In the genomic region with DNA sequence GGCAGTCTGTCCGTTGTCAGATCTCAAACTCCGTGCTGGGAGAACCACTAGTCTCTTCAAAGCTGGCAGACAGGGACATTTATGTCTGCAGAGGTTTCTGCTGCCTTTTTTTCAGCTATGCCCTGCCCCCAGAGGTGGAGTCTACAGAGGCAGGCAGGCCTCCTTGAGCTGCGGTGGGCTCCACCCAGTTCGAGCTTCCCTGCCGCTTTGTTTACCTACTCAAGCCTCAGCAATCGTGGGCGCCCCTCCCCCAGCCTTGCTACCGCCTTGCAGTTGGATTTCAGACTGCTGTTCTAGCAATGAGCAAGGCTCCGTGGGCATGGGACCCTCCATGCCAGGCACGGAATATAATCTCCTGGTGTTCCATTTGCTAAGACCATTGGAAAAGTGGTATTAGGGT, we compare ENCODE assay signal across 9 cellular contexts. TPM values are rescaled to one million over a fixed set of nuclear protein-coding genes. Genes with fewer than 3 reads are reported as not detected.
A peak's percentile ranks its signal among the peaks of the same experiment; 100 is the strongest.
DNase-seq lines count a peak whose midpoint lies in the region; ATAC-seq lines count a peak whose summit lies in the region.
"Not testable (repeated sequence)": the region's sequence is repeated elsewhere in the genome, so short reads cannot be mapped to it uniquely, and the experiment has no call there.
"Had no signal": no experiment of that assay in that cellular context is flagged by ENCODE, and none has a peak within 500 bp of the region (broad histone marks: within the 10 kb centered on the region; RNA-seq: fewer than 3 reads in every experiment).

No MANE protein-coding gene starts in this region.

- ATAC-seq in activated T-cell treated with anti-CD3 and anti-CD28 coated beads, Interleukin-2, amount 50 U/mL, for 4 hours; effector memory CD8-positive, alpha-beta T cell (replicated peaks): not testable (repeated sequence)

- peak overlapping the region; percentile 35 for H3K4me3 Mint-ChIP-seq in T-helper 2 cell treated with Interferon-gamma antibody and Interleukin-4, amounts not matched to agents 5 μg/mL and 100 μg/mL, for 36 hours
- H3K4me3 Mint-ChIP-seq in activated T-cell treated with anti-CD3 and anti-CD28 coated beads, Interleukin-2, amount 50 U/mL, for 4 hours; activated naive CD4-positive, alpha-beta T cell treated with anti-CD3 and anti-CD28 coated beads, Interleukin-2, amount 10 ng/mL, durations not matched to agents 7 days and 5 days: not testable (repeated sequence)
- peak overlapping the region; percentile 47 to 58 for H3K4me3 Mint-ChIP-seq in effector memory CD8-positive, alpha-beta T cell

- CTCF ChIA-PET in activated naive CD4-positive, alpha-beta T cell treated with anti-CD3 and anti-CD28 coated beads, Interleukin-2, amount 10 ng/mL, durations not matched to agents 7 days and 5 days (lab: Charles Lee) = interaction anchor here (1.9 kb wide), 1 partner anchor 18 kb away, joined by 7 read pairs; no protein-coding TSS in a partner anchor

- peaks cover 41% of the 10 kb centered on the region for H3K4me1 Mint-ChIP-seq in T-helper 2 cell treated with Interferon-gamma antibody and Interleukin-4, amounts not matched to agents 5 μg/mL and 100 μg/mL, for 36 hours (ENCODE audit: low read depth)
- peaks cover 50% of the 10 kb centered on the region for H3K4me1 Mint-ChIP-seq in activated T-cell treated with anti-CD3 and anti-CD28 coated beads, Interleukin-2, amount 50 U/mL, for 4 hours (ENCODE audit: low read depth)
- peaks cover 62% of the 10 kb centered on the region for H3K4me1 Mint-ChIP-seq in activated naive CD4-positive, alpha-beta T cell treated with anti-CD3 and anti-CD28 coated beads, Interleukin-2, amount 10 ng/mL, durations not matched to agents 7 days and 5 days
- H3K4me1 Mint-ChIP-seq in effector memory CD8-positive, alpha-beta T cell (ENCODE audit: low read depth in 2 of 2) = peaks cover 11 to 18% of the 10 kb centered on the region in 2 donors

- peak; percentile 14 for DNase-seq in NCI-H748 (lab: John Stamatoyannopoulos, UW; ENCODE audit: unreplicated experiment)
- DNase-seq in T-helper 2 cell treated with Interferon-gamma antibody and Interleukin-4, amounts not matched to agents 5 μg/mL and 100 μg/mL, for 36 hours (ENCODE audit: low spot score); effector memory CD8-positive, alpha-beta T cell: not testable (repeated sequence)
- DNase-seq in activated CD4-positive, alpha-beta T cell treated with anti-CD3 and anti-CD28 coated beads, Interleukin-2, amount 50 U/mL, for 1 hour = peak; percentile 40
- peak; percentile 23 for DNase-seq in activated T-cell treated with anti-CD3 and anti-CD28 coated beads, Interleukin-2, amount 50 U/mL, for 4 hours
- DNase-seq in activated naive CD4-positive, alpha-beta T cell treated with anti-CD3 and anti-CD28 coated beads, Interleukin-2, amount 10 ng/mL, durations not matched to agents 7 days and 5 days = peak; percentile 70
- DNase-seq in stimulated activated CD4-positive, alpha-beta T cell treated with anti-CD3 and anti-CD28 coated beads, Interleukin-4, amount 100 ng/mL, for 1 hour = peak; percentile 17

- H3K9me3 Mint-ChIP-seq in T-helper 2 cell treated with Interferon-gamma antibody and Interleukin-4, amounts not matched to agents 5 μg/mL and 100 μg/mL, for 36 hours = peaks cover 38% of the 10 kb centered on the region
- not testable (repeated sequence) for H3K9me3 Mint-ChIP-seq in activated T-cell treated with anti-CD3 and anti-CD28 coated beads, Interleukin-2, amount 50 U/mL, for 4 hours; effector memory CD8-positive, alpha-beta T cell
- H3K9me3 Mint-ChIP-seq in activated naive CD4-positive, alpha-beta T cell treated with anti-CD3 and anti-CD28 coated beads, Interleukin-2, amount 10 ng/mL, durations not matched to agents 7 days and 5 days = peaks cover 41% of the 10 kb centered on the region

- not testable (repeated sequence) for H3K27ac Mint-ChIP-seq in T-helper 2 cell treated with Interferon-gamma antibody and Interleukin-4, amounts not matched to agents 5 μg/mL and 100 μg/mL, for 36 hours; effector memory CD8-positive, alpha-beta T cell
- H3K27ac Mint-ChIP-seq in activated naive CD4-positive, alpha-beta T cell treated with anti-CD3 and anti-CD28 coated beads, Interleukin-2, amount 10 ng/mL, durations not matched to agents 7 days and 5 days = peak overlapping the region; percentile 55

- H3K36me3 Mint-ChIP-seq in T-helper 2 cell treated with Interferon-gamma antibody and Interleukin-4, amounts not matched to agents 5 μg/mL and 100 μg/mL, for 36 hours (ENCODE audit: low read depth) = peaks cover 14% of the 10 kb centered on the region
- not testable (repeated sequence) for H3K36me3 Mint-ChIP-seq in activated T-cell treated with anti-CD3 and anti-CD28 coated beads, Interleukin-2, amount 50 U/mL, for 4 hours (ENCODE audit: insufficient read depth); effector memory CD8-positive, alpha-beta T cell (ENCODE audit: insufficient read depth)
- H3K36me3 Mint-ChIP-seq in activated naive CD4-positive, alpha-beta T cell treated with anti-CD3 and anti-CD28 coated beads, Interleukin-2, amount 10 ng/mL, durations not matched to agents 7 days and 5 days = peaks cover 47% of the 10 kb centered on the region

- peaks cover 23% of the 10 kb centered on the region for H3K27me3 Mint-ChIP-seq in T-helper 2 cell treated with Interferon-gamma antibody and Interleukin-4, amounts not matched to agents 5 μg/mL and 100 μg/mL, for 36 hours (ENCODE audit: low read depth)
- not testable (repeated sequence) for H3K27me3 Mint-ChIP-seq in activated T-cell treated with anti-CD3 and anti-CD28 coated beads, Interleukin-2, amount 50 U/mL, for 4 hours (ENCODE audit: low read depth); activated naive CD4-positive, alpha-beta T cell treated with anti-CD3 and anti-CD28 coated beads, Interleukin-2, amount 10 ng/mL, durations not matched to agents 7 days and 5 days; effector memory CD8-positive, alpha-beta T cell

RNA-seq across cellular contexts. Expression of a gene that starts 23.7 kb away (rescaled TPM):
- 1 to 10 TPM in 1 of 3 donors, under 1 TPM in 2; 0.82 to 1.1 (median 0.87) TPM for total RNA-seq in activated T-cell treated with anti-CD3 and anti-CD28 coated beads, Interleukin-2, amount 50 U/mL, for 4 hours
- total RNA-seq: A673, HepG2 had no signal
